ENCODE assay signal across 8 cellular contexts in the genomic region with DNA sequence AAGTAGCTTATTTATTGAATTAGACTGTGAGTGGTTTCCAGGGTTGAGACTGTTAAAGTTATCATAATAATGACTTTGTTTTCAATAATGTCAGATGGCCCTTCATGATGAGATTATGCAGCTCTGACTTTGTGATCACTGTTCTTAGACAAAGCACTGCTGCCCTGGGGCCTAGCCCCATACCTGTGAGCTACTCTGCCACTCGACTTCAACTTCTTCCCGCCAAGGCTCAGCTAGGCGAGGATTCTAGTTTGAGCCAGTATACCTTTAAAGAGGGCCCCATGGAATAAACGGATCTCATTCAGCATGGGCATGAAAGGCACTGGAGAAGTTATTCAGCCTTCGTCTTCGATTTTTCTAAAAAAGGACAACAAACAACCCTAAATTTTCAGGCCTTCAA.
"Had no signal": no experiment of that assay in that cellular context is flagged by ENCODE, and none has a peak within 500 bp of the region (broad histone marks: within the 10 kb centered on the region; RNA-seq: fewer than 3 reads in every experiment).

No MANE protein-coding gene starts in this region.

- FAIRE-seq: G401.6, GM12878, GM12891, GM12892, GM18507, GM19239 had no signal

- H3K4me3 ChIP-seq: GM12878 had no signal

- DNase-seq: GDM1, GF-D8 had no signal
